ENCODE assay signal across 19 cellular contexts in the genomic region with DNA sequence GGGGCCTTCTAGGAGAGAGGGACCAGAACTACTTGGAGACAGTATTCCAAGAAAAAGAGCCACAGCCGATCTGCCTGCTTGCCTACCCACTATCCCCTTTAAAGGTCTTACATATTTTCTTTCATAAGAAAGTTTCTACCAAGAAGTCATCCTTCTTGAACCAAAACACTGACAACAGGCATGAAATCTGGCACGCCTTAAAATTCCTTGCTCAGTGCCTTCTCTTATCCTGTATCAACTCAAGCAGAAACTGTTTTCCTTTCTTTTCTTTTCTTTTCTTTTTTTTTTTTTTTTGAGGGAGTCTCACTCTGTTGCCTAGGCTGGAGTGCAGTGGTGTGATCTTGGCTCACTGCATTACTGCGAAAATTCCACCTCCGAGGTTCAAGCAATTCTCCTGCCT. TPM values are rescaled to one million over a fixed set of nuclear protein-coding genes. Genes with fewer than 3 reads are reported as not detected.
A peak's percentile ranks its signal among the peaks of the same experiment; 100 is the strongest.
DNase-seq lines count a peak whose midpoint lies in the region; ATAC-seq, FAIRE-seq and TF ChIP-seq lines count a peak whose summit lies in the region.
"Had no signal": no experiment of that assay in that cellular context is flagged by ENCODE, and none has a peak within 500 bp of the region (broad histone marks: within the 10 kb centered on the region; RNA-seq: fewer than 3 reads in every experiment).

No MANE protein-coding gene starts in this region.

- peaks cover 21% of the 10 kb centered on the region for H3K79me1 ChIP-seq in trophoblast cell (ENCODE audit: low read length)

- H3K4me2 ChIP-seq in trophoblast cell (ENCODE audit: low read length): no peak overlapping the region
- H3K4me2 ChIP-seq: A549 had no signal

- H4K12ac ChIP-seq in trophoblast cell (ENCODE audit: low read depth, low read length): no peak overlapping the region

- peak overlapping the region; percentile 11 for H2BK12ac ChIP-seq in trophoblast cell (ENCODE audit: low read length)

- H3K4me3 ChIP-seq in kidney (ENCODE audit: low read length in 2 of 2): no peak overlapping the region
- no peak overlapping the region for H3K4me3 ChIP-seq in trophoblast cell (ENCODE audit: low read depth, low read length)
- no peak overlapping the region for H3K4me3 ChIP-seq in thoracic aorta
- H3K4me3 ChIP-seq in vagina: no peak overlapping the region
- no peak overlapping the region for H3K4me3 ChIP-seq in dorsolateral prefrontal cortex
- H3K4me3 ChIP-seq: A549, HAP-1 had no signal

- intact Hi-C loops in kidney (cut with DNase I) (no loop called here), vagina (cut with DNase I) (no loop called here), dorsolateral prefrontal cortex (cut with DNase I) (no loop called here)

- H3K23ac ChIP-seq in trophoblast cell (ENCODE audit: low read length): no peak overlapping the region

- no peaks in the 10 kb centered on the region for H3K9me3 ChIP-seq in kidney (ENCODE audit: control insufficient read depth in 1 of 2, low read length in 2 of 2)
- no peaks in the 10 kb centered on the region for H3K9me3 ChIP-seq in trophoblast cell (ENCODE audit: insufficient read depth, low read depth, low read length)
- no peaks in the 10 kb centered on the region for H3K9me3 ChIP-seq in thoracic aorta
- no peaks in the 10 kb centered on the region for H3K9me3 ChIP-seq in vagina
- H3K9me3 ChIP-seq: A549, HAP-1 had no signal

- ATAC-seq in thoracic aorta (ENCODE audit: insufficient number of reproducible peaks, low FRiP score, low read depth) (no peak), HG02884 (IDR thresholded peaks at IDR 0.05; ENCODE audit: unreplicated experiment) (no peak)
- ATAC-seq: CD8-positive, alpha-beta T cell had no signal

- FAIRE-seq in kidney (lab: Jason Lieb, UNC): no peak
- FAIRE-seq: A549, D721Med, G401.6, GM12891, GM19239, H1 had no signal

- H3K27me3 ChIP-seq in trophoblast cell (ENCODE audit: insufficient read depth, low read length): no peaks in the 10 kb centered on the region
- no peaks in the 10 kb centered on the region for H3K27me3 ChIP-seq in thoracic aorta (replicated peaks; ENCODE audit: insufficient read depth)
- no peaks in the 10 kb centered on the region for H3K27me3 ChIP-seq in vagina
- no peaks in the 10 kb centered on the region for H3K27me3 ChIP-seq in dorsolateral prefrontal cortex

- H2BK5ac ChIP-seq in trophoblast cell (ENCODE audit: low read depth, low read length, poor library complexity): no peak overlapping the region

- no peak overlapping the region for H3K4ac ChIP-seq in trophoblast cell (ENCODE audit: low read depth, low read length)

- H3K36me3 ChIP-seq in kidney (ENCODE audit: control insufficient read depth in 1 of 2, insufficient read depth in 2 of 2, low read length in 2 of 2): peaks cover 0 to 3% of the 10 kb centered on the region in 2 donors
- H3K36me3 ChIP-seq in trophoblast cell (ENCODE audit: control insufficient read depth in 1 of 2, insufficient read depth in 2 of 2, low read length in 2 of 2): no peaks in the 10 kb centered on the region
- no peaks in the 10 kb centered on the region for H3K36me3 ChIP-seq in thoracic aorta
- H3K36me3 ChIP-seq in vagina: no peaks in the 10 kb centered on the region
- H3K36me3 ChIP-seq: HAP-1 had no signal

- DNase-seq in kidney: no peak
- no peak for DNase-seq in trophoblast cell
- no peak for DNase-seq in thoracic aorta (ENCODE audit: low spot score)
- no peak for DNase-seq in vagina (ENCODE audit: extremely low spot score in 2 of 2)
- no peak for DNase-seq in dorsolateral prefrontal cortex
- DNase-seq in iPS-NIHi11 (ENCODE audit: low spot score): no peak
- DNase-seq: CD8-positive, alpha-beta T cell; COR-L47; DMS153; DMS79 treated with DMSO at 0.1 percent for 48 hours; HFFc6 had no signal

- peak overlapping the region; percentile 63 for H4K91ac ChIP-seq in trophoblast cell (ENCODE audit: low read depth, low read length)

- H3K27ac ChIP-seq in kidney (ENCODE audit: low read depth in 2 of 2, low read length in 2 of 2) (peak overlapping the region; percentile 3 to 87), trophoblast cell (ENCODE audit: low read depth, low read length) (no peak overlapping the region), thoracic aorta (peak overlapping the region; percentile 57 to 85), vagina (peak overlapping the region; percentile 75), dorsolateral prefrontal cortex (no peak overlapping the region)

- H2AFZ ChIP-seq in trophoblast cell (ENCODE audit: insufficient read depth, low read length, poor library complexity): no peak overlapping the region

- TF ChIP-seq POLR2A in vagina (IDR thresholded peaks at IDR 0.05): no peak

- H3K79me2 ChIP-seq in trophoblast cell (ENCODE audit: control insufficient read depth, insufficient read depth, low read length, poor library complexity): no peaks in the 10 kb centered on the region

- H2BK120ac ChIP-seq in trophoblast cell (ENCODE audit: insufficient read depth, low read length, poor library complexity): no peak overlapping the region

- no peak overlapping the region for H4K8ac ChIP-seq in trophoblast cell (ENCODE audit: low read depth, low read length)

- H3K4me1 ChIP-seq in kidney (ENCODE audit: control insufficient read depth in 1 of 2, insufficient read depth in 1 of 2, low read depth in 1 of 2, low read length in 2 of 2) (peaks cover 26 to 32% of the 10 kb centered on the region in 2 donors), trophoblast cell (ENCODE audit: control insufficient read depth in 1 of 2, insufficient read depth in 2 of 2, low read length in 2 of 2) (peaks cover 16 to 28% of the 10 kb centered on the region in 2 experiments), thoracic aorta (ENCODE audit: control insufficient read depth in 1 of 2, low read depth in 2 of 2) (peaks cover 28 to 72% of the 10 kb centered on the region in 2 donors), vagina (peaks cover 56% of the 10 kb centered on the region)
- H3K4me1 ChIP-seq: HAP-1 had no signal

- H2AK5ac ChIP-seq in trophoblast cell (ENCODE audit: low read length): no peak overlapping the region

- no CpG with 5 or more reads among the region's 4 CpGs for WGBS in trophoblast cell (ENCODE audit: extremely low coverage, insufficient coverage, insufficient read length)

- peak overlapping the region; percentile 62 for H3K18ac ChIP-seq in trophoblast cell (ENCODE audit: low read length)

- TF ChIP-seq CTCF in kidney (IDR thresholded peaks at IDR 0.05; ENCODE audit: borderline replicate concordance, extremely low read depth, insufficient read depth) (no peak), thoracic aorta (IDR thresholded peaks at IDR 0.05) (no peak), vagina (IDR thresholded peaks at IDR 0.05) (no peak), dorsolateral prefrontal cortex (IDR thresholded peaks at IDR 0.05 in 54 of 56, conservative IDR thresholded peaks at IDR 0.05 in 2 of 56; ENCODE audit: low read depth in 1 of 56, partially characterized antibody in 56 of 56) (no peak)

- H3K9ac ChIP-seq in kidney (ENCODE audit: low read length in 2 of 2): no peak overlapping the region
- no peak overlapping the region for H3K9ac ChIP-seq in trophoblast cell (ENCODE audit: low read length)

- H3K14ac ChIP-seq in trophoblast cell (ENCODE audit: low read length): no peak overlapping the region

RNA-seq across cellular contexts. Expression of gene ZFP36L2, which starts 48.3 kb away (rescaled TPM):
- total RNA-seq in kidney: 247 TPM
- polyA plus RNA-seq in kidney (ENCODE audit: insufficient read depth, low read depth, low replicate concordance): 35.4 TPM
- polyA plus RNA-seq in trophoblast cell (2013): 62.0 and 65.7 TPM in 2 replicates
- 100 to 1,000 TPM; 172 to 197 TPM for total RNA-seq in thoracic aorta
- total RNA-seq in vagina: 206 TPM
- 10 to 100 TPM; 13.0 to 86.0 (median 32.4) TPM for total RNA-seq in dorsolateral prefrontal cortex

Comparison
In these comparisons a context has a peak if more than half of its experiments do, and no peak if none do; other contexts are left out.
1. H3K27ac ChIP-seq: peak in kidney (2 of 2), thoracic aorta (2 of 2) and vagina (single experiment); none in trophoblast cell (single experiment) and dorsolateral prefrontal cortex (0 of 59).